Comparison of ENCODE assay signal across 12 cellular contexts in the genomic region with DNA sequence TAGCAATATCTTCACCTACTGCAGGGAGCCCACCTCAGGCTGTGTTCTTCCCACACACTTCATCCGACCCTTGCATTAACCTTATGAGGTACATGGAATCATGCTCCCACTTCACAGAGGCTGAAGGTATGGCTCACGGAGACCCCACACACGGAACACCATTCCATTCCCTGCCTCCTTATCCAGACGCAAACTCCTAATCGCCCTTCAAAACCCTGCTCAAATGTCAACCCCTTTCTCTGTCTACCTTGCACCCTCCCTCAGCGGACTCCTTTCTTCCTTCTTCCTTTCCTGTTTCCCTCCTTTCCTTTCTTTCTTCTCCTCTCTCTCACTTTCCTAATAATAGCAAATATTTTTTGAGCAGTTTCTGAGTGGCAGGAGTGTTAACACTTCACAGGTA. TPM values are rescaled to one million over a fixed set of nuclear protein-coding genes. Genes with fewer than 3 reads are reported as not detected.
DNase-seq lines count a peak whose midpoint lies in the region; ATAC-seq and TF ChIP-seq lines count a peak whose summit lies in the region.
"Had no signal": no experiment of that assay in that cellular context is flagged by ENCODE, and none has a peak within 500 bp of the region (broad histone marks: within the 10 kb centered on the region; RNA-seq: fewer than 3 reads in every experiment).

No MANE protein-coding gene starts in this region.

- H3K27ac ChIP-seq in BLaER1 treated with 17β-estradiol and CSF1 and Interleukin-3, amounts not matched to agents 10 nM and 100 nM, result peak overlapping the region in 5 of 11 experiments; percentile 71 to 83 (median 80); a peak in 6 of 22 replicates
- H3K27ac ChIP-seq in neuronal stem cell (replicated peaks; ENCODE audit: low read length), result no peak overlapping the region

- no peak overlapping the region for H3K4me3 Mint-ChIP-seq in T-helper 17 cell
- peak overlapping the region; percentile 42 for H3K4me3 Mint-ChIP-seq in endothelial cell (ENCODE audit: unreplicated experiment)
- H3K4me3 Mint-ChIP-seq in glutamatergic neuron (ENCODE audit: unreplicated experiment), result no peak overlapping the region

- peak overlapping the region; percentile 30 for H3K18ac ChIP-seq in neuronal stem cell (ENCODE audit: low read length)

- H3K9me3 Mint-ChIP-seq in endothelial cell (ENCODE audit: unreplicated experiment) (no peaks in the 10 kb centered on the region), glutamatergic neuron (ENCODE audit: unreplicated experiment) (peaks cover 8% of the 10 kb centered on the region)

- H4K8ac ChIP-seq in neuronal stem cell (ENCODE audit: low read depth, low read length), result no peak overlapping the region

- H3K79me1 ChIP-seq in neuronal stem cell (ENCODE audit: low read depth, low read length), result no peaks in the 10 kb centered on the region

- H2BK5ac ChIP-seq in neuronal stem cell (ENCODE audit: low read length), result no peak overlapping the region

- WGBS in neuronal stem cell (ENCODE audit: extremely low coverage in 2 of 2, insufficient read length in 2 of 2, insufficient replicate concordance in 1 of 2), 2 donors, result no CpG with 5 or more reads among the region's 6 CpGs

- H2AFZ ChIP-seq in neuronal stem cell (ENCODE audit: low read length), result no peak overlapping the region

- H2AK5ac ChIP-seq in neuronal stem cell (ENCODE audit: low read depth, low read length), result peak overlapping the region; percentile 6

- H4K20me1 ChIP-seq in BLaER1 treated with 17β-estradiol and CSF1 and Interleukin-3, amounts not matched to agents 10 nM and 100 nM, result peaks cover 0 to 62% (median 0%) of the 10 kb centered on the region in 11 experiments; a peak in 4 of 22 replicates

- H3K23ac ChIP-seq in neuronal stem cell (ENCODE audit: low read depth, low read length, poor library complexity), result no peak overlapping the region

- peaks cover 0 to 3% (median 0%) of the 10 kb centered on the region in 11 experiments; a peak in 1 of 22 replicates for H3K27me3 ChIP-seq in BLaER1 treated with 17β-estradiol and CSF1 and Interleukin-3, amounts not matched to agents 10 nM and 100 nM
- no peaks in the 10 kb centered on the region for H3K27me3 ChIP-seq in neuronal stem cell (ENCODE audit: control insufficient read depth in 3 of 3, insufficient read depth in 3 of 3, low read depth in 1 of 3, low read length in 3 of 3)
- H3K27me3 ChIP-seq: BE2C had no signal

- H3K4me1 ChIP-seq in BLaER1 treated with 17β-estradiol and CSF1 and Interleukin-3, amounts not matched to agents 10 nM and 100 nM, result peaks cover 62 to 100% (median 100%) of the 10 kb centered on the region in 10 experiments
- peaks cover 31 to 41% of the 10 kb centered on the region in 2 donors for H3K4me1 ChIP-seq in neuronal stem cell (ENCODE audit: control insufficient read depth in 2 of 2, insufficient read depth in 1 of 2, low read depth in 1 of 2, low read length in 2 of 2)

- H3K4me1 Mint-ChIP-seq in T-helper 17 cell (peaks cover 20% of the 10 kb centered on the region), endothelial cell (ENCODE audit: unreplicated experiment) (peaks cover 34% of the 10 kb centered on the region), glutamatergic neuron (ENCODE audit: low read depth, unreplicated experiment) (peaks cover 40% of the 10 kb centered on the region)

- H2BK15ac ChIP-seq in neuronal stem cell (ENCODE audit: low read length), result peak overlapping the region; percentile 8

- H3K9ac ChIP-seq in BLaER1 treated with 17β-estradiol and CSF1 and Interleukin-3, amounts not matched to agents 10 nM and 100 nM, result peak overlapping the region in 3 of 11 experiments; percentile 72 to 77 (median 74); a peak in 2 of 22 replicates
- H3K9ac ChIP-seq in neuronal stem cell (ENCODE audit: low read depth, low read length, poor library complexity), result no peak overlapping the region

- H2BK120ac ChIP-seq in neuronal stem cell (ENCODE audit: low read depth, low read length), result no peak overlapping the region

- H3K14ac ChIP-seq in neuronal stem cell (ENCODE audit: low read length), result no peak overlapping the region

- H2BK12ac ChIP-seq in neuronal stem cell (ENCODE audit: low read length), result no peak overlapping the region

- H3K36me3 Mint-ChIP-seq in T-helper 17 cell (ENCODE audit: low read depth) (peaks cover 2% of the 10 kb centered on the region), endothelial cell (ENCODE audit: low read depth, unreplicated experiment) (peaks cover 7% of the 10 kb centered on the region), glutamatergic neuron (ENCODE audit: unreplicated experiment) (no peaks in the 10 kb centered on the region)

- no peak overlapping the region for H3K4ac ChIP-seq in neuronal stem cell (ENCODE audit: low read length)

- TF ChIP-seq CTCF in endothelial cell (IDR thresholded peaks at IDR 0.05; ENCODE audit: unreplicated experiment), result no peak
- no peak for TF ChIP-seq CTCF in glutamatergic neuron (IDR thresholded peaks at IDR 0.05; ENCODE audit: partially characterized antibody, unreplicated experiment)

- H3K36me3 ChIP-seq in BLaER1 treated with 17β-estradiol and CSF1 and Interleukin-3, amounts not matched to agents 10 nM and 100 nM, result no peaks in the 10 kb centered on the region
- no peaks in the 10 kb centered on the region for H3K36me3 ChIP-seq in neuronal stem cell (replicated peaks in 1 of 2; ENCODE audit: control insufficient read depth in 2 of 2, insufficient read depth in 2 of 2, low read length in 2 of 2)
- H3K36me3 ChIP-seq: BE2C had no signal

- no peak overlapping the region for H4K91ac ChIP-seq in neuronal stem cell (ENCODE audit: low read depth, low read length, poor library complexity)

- no peak overlapping the region for H3K4me3 ChIP-seq in BLaER1 treated with 17β-estradiol and CSF1 and Interleukin-3, amounts not matched to agents 10 nM and 100 nM
- no peak overlapping the region for H3K4me3 ChIP-seq in neuronal stem cell (ENCODE audit: low read length in 2 of 2)
- H3K4me3 ChIP-seq: GM12878 had no signal

- ATAC-seq in T-helper 17 cell, result no peak
- ATAC-seq: GM12878, HepG2 had no signal

- H3K27ac Mint-ChIP-seq in T-helper 17 cell (peak overlapping the region; percentile 62), endothelial cell (ENCODE audit: unreplicated experiment) (peak overlapping the region; percentile 68), glutamatergic neuron (ENCODE audit: unreplicated experiment) (no peak overlapping the region)

- peak overlapping the region in 10 of 11 experiments; percentile 63 to 98 (median 92); a peak in 19 of 22 replicates for H3K4me2 ChIP-seq in BLaER1 treated with 17β-estradiol and CSF1 and Interleukin-3, amounts not matched to agents 10 nM and 100 nM
- no peak overlapping the region for H3K4me2 ChIP-seq in neuronal stem cell (ENCODE audit: insufficient read depth, low read length, poor library complexity, severe bottlenecking)

- H3K27me3 Mint-ChIP-seq in T-helper 17 cell (peaks cover 6% of the 10 kb centered on the region), endothelial cell (ENCODE audit: unreplicated experiment) (peaks cover 10% of the 10 kb centered on the region), glutamatergic neuron (ENCODE audit: unreplicated experiment) (peaks cover 7% of the 10 kb centered on the region)

- no peak for DNase-seq in T-helper 17 cell
- no peak for DNase-seq in endothelial cell (ENCODE audit: low spot score)
- DNase-seq in neuronal stem cell (ENCODE audit: low spot score), result no peak
- DNase-seq in occipital lobe (lab: John Stamatoyannopoulos, UW), result no peak
- no peak for DNase-seq in DMS153 treated with DMSO at 0.1 percent for 48 hours (lab: John Stamatoyannopoulos, UW; ENCODE audit: unreplicated experiment)
- DNase-seq in T-helper 2 cell, result no peak
- no peak for DNase-seq in glutamatergic neuron
- DNase-seq: BE2C, HCEC 1CT had no signal

- H3K9me3 ChIP-seq in BLaER1 treated with 17β-estradiol and CSF1 and Interleukin-3, amounts not matched to agents 10 nM and 100 nM (replicated peaks in 1 of 11), result no peaks in the 10 kb centered on the region
- H3K9me3 ChIP-seq in T-helper 17 cell (ENCODE audit: control insufficient read depth, low read length, poor library complexity, severe bottlenecking), result no peaks in the 10 kb centered on the region
- no peaks in the 10 kb centered on the region for H3K9me3 ChIP-seq in neuronal stem cell (replicated peaks in 1 of 2; ENCODE audit: control insufficient read depth in 2 of 2, insufficient read depth in 1 of 2, low read depth in 1 of 2, low read length in 2 of 2)
- H3K9me3 ChIP-seq: BE2C had no signal

RNA-seq across cellular contexts. Expression of gene IQSEC1, which starts 23.8 kb away (rescaled TPM):
- 100 to 1,000 TPM; 114 to 128 TPM for total RNA-seq in T-helper 17 cell
- total RNA-seq in endothelial cell (ENCODE audit: unreplicated experiment), result 75.3 TPM
- 22.0 TPM for polyA plus RNA-seq in neuronal stem cell (2013, experiment 1 of 2)
- 22.8 TPM for polyA plus RNA-seq in neuronal stem cell (2013, experiment 2 of 2)
- total RNA-seq in occipital lobe, result 14.3 TPM
- 211 TPM for total RNA-seq in glutamatergic neuron (ENCODE audit: unreplicated experiment)
